In the genomic region with DNA sequence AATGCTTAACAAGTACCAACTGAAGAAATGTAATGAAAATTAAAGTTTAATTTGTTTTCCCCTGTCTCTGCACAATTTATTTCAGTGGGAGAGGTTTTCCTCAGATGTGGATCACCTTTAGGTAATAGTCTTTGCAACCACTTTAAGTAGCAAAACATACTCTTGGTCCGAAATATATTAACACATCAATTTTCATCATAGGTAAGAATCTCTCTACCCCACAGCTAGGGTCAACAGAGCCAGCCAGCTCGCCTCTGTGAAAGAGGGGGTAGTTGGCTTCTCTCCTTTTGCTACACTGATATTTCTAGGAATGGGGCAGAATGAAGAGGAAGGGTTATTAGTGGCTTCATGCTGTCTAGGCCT, we compare ENCODE assay signal across 1 cellular context.
TF ChIP-seq lines count a peak whose summit lies in the region.

No MANE protein-coding gene starts in this region.

TF ChIP-seq in H1, 55 proteins besides CTCF, POLR2A, EP300 and RAD21:
- TF ChIP-seq JUN (IDR thresholded peaks at IDR 0.05; ENCODE audit: low read depth, low read length) (no peak), BCL11A (IDR thresholded peaks at IDR 0.05; ENCODE audit: low read depth in 2 of 2, low read length in 2 of 2) (no peak), SP2 (IDR thresholded peaks at IDR 0.05; ENCODE audit: low read length) (no peak), SUZ12 (IDR thresholded peaks at IDR 0.05; ENCODE audit: low read length) (no peak), JUND (IDR thresholded peaks at IDR 0.05; ENCODE audit: low read length) (no peak), TCF12 (IDR thresholded peaks at IDR 0.05; ENCODE audit: low read depth, low read length) (no peak), SAP30 (IDR thresholded peaks at IDR 0.05; ENCODE audit: insufficient read depth, insufficient replicate concordance, low read length) (no peak), YY1 (IDR thresholded peaks at IDR 0.05; ENCODE audit: low read depth, low read length) (no peak), KDM5A (IDR thresholded peaks at IDR 0.05; ENCODE audit: low read length) (no peak), ASH2L (IDR thresholded peaks at IDR 0.05; ENCODE audit: low read length) (no peak), TBP (IDR thresholded peaks at IDR 0.05; ENCODE audit: low read depth, low read length) (no peak), NRF1 (IDR thresholded peaks at IDR 0.05; ENCODE audit: low read depth, low read length) (no peak)
- TF ChIP-seq, protein P1, sequence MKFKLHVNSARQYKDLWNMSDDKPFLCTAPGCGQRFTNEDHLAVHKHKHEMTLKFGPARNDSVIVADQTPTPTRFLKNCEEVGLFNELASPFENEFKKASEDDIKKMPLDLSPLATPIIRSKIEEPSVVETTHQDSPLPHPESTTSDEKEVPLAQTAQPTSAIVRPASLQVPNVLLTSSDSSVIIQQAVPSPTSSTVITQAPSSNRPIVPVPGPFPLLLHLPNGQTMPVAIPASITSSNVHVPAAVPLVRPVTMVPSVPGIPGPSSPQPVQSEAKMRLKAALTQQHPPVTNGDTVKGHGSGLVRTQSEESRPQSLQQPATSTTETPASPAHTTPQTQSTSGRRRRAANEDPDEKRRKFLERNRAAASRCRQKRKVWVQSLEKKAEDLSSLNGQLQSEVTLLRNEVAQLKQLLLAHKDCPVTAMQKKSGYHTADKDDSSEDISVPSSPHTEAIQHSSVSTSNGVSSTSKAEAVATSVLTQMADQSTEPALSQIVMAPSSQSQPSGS (IDR thresholded peaks at IDR 0.05; ENCODE audit: low read length) = no peak
